Comparison of ENCODE assay signal across 11 cellular contexts in the genomic region with DNA sequence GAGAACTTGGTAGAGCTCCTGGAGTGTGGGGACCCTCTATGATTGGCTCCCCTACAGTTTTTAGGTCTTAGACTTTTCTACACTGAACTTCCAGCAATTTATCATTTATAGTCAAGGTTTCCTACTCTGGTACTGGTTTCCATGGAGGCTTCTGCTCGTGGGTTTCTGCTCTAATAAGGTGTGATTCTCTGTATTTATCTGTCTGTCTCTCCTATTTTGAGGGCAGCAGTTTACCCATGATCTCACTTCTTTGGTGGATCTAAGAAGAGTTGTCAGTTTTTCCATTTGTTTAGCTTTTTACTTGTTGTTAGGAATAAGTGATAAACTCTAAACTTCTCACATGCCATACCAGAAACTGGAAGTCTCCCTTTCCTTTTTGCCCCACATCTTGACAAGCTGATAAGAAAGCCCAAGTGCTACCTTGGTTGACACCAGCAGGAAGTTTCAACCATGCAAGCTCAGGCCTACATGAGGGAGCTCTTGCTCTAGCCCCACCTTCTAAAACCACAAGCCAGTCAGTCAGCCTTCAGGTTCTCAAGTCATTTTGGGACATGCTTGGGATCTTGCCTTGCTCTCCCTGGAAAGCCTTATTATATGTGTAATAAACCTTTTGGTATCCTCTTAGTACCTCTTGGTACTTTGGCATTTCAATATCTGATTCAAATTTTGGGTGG. TPM values are rescaled to one million over a fixed set of nuclear protein-coding genes. Genes with fewer than 3 reads are reported as not detected.
DNase-seq lines count a peak whose midpoint lies in the region; ATAC-seq and TF ChIP-seq lines count a peak whose summit lies in the region.
"Had no signal": no experiment of that assay in that cellular context is flagged by ENCODE, and none has a peak within 500 bp of the region (broad histone marks: within the 10 kb centered on the region; RNA-seq: fewer than 3 reads in every experiment).

No MANE protein-coding gene starts in this region.

- peaks cover 37% of the 10 kb centered on the region for H3K36me3 Mint-ChIP-seq in activated naive CD8-positive, alpha-beta T cell

- intact Hi-C loops in posterior vena cava (cut with DNase I) = no loop called here

- peaks cover 38% of the 10 kb centered on the region for H3K4me1 Mint-ChIP-seq in activated naive CD8-positive, alpha-beta T cell (ENCODE audit: low read depth)

- H3K4me3 Mint-ChIP-seq in activated naive CD8-positive, alpha-beta T cell = peak overlapping the region; percentile 21

- DNase-seq in GM12865 (ENCODE audit: low read depth) = peak; percentile 55
- no peak for DNase-seq in anterior cingulate cortex (lab: John Stamatoyannopoulos, UW)
- DNase-seq in BE2C = no peak
- DNase-seq in posterior vena cava (ENCODE audit: low spot score) = no peak
- no peak for DNase-seq in Ammon's horn (ENCODE audit: low spot score)
- DNase-seq: heart left ventricle had no signal

- TF ChIP-seq CTCF in GM12865 (IDR thresholded peaks at IDR 0.05; ENCODE audit: insufficient read depth, low read depth, low read length, missing control alignments) (no peak), BE2C (IDR thresholded peaks at IDR 0.05; ENCODE audit: low read depth, low read length) (no peak)

- H3K27me3 ChIP-seq in BE2C = no peaks in the 10 kb centered on the region
- H3K27me3 ChIP-seq: heart left ventricle had no signal

- no peaks in the 10 kb centered on the region for H3K4me1 ChIP-seq in BE2C

- H3K4me3 ChIP-seq in GM12865 (ENCODE audit: low read depth, low read length) (no peak overlapping the region), BE2C (ENCODE audit: low read depth, low read length) (no peak overlapping the region)
- H3K4me3 ChIP-seq: heart left ventricle had no signal

- peak; percentile 56 for ATAC-seq in GM19372 (IDR thresholded peaks at IDR 0.05; ENCODE audit: low read depth, unreplicated experiment)
- ATAC-seq in HG03442 (IDR thresholded peaks at IDR 0.05; ENCODE audit: unreplicated experiment) = peak; percentile 70
- ATAC-seq: heart left ventricle, SK-N-SH treated with all-trans-retinoic acid at 6 μM for 48 hours had no signal

- peaks cover 29% of the 10 kb centered on the region for H3K36me3 ChIP-seq in BE2C

- H3K27ac Mint-ChIP-seq in activated naive CD8-positive, alpha-beta T cell = peak overlapping the region; percentile 82

- H3K9me3 Mint-ChIP-seq in activated naive CD8-positive, alpha-beta T cell (ENCODE audit: low read depth) = no peaks in the 10 kb centered on the region

- no peaks in the 10 kb centered on the region for H3K27me3 Mint-ChIP-seq in activated naive CD8-positive, alpha-beta T cell

- no peaks in the 10 kb centered on the region for H3K9me3 ChIP-seq in BE2C
- H3K9me3 ChIP-seq: heart left ventricle had no signal

RNA-seq across cellular contexts. Expression of a gene that starts 10.0 kb away (rescaled TPM):
- 107 TPM for polyA plus RNA-seq in BE2C (2012; ENCODE audit: insufficient read depth, insufficient read length, low read depth)
- total RNA-seq in posterior vena cava = 10 to 100 TPM; 74.9 to 79.3 TPM

RNA-seq across cellular contexts. Expression of a gene that starts 39.5 kb away (rescaled TPM):
- 39.8 TPM for polyA plus RNA-seq in BE2C (2012; ENCODE audit: insufficient read depth, insufficient read length, low read depth)
- total RNA-seq in posterior vena cava = 10 to 100 TPM; 14.2 to 20.0 TPM

RNA-seq across cellular contexts. Expression of a gene that starts 44.9 kb away (rescaled TPM):
- 44.3 TPM for polyA plus RNA-seq in BE2C (2012; ENCODE audit: insufficient read depth, insufficient read length, low read depth)
- total RNA-seq in posterior vena cava = 10 to 100 TPM; 34.3 to 36.7 TPM

RNA-seq across cellular contexts. Expression of a gene that starts 51.1 kb away (rescaled TPM):
- not detected for polyA plus RNA-seq in BE2C (2012; ENCODE audit: insufficient read depth, insufficient read length, low read depth)
- 1 to 10 TPM in 1 of 2 donors, under 1 TPM in 1; 0.24 to 1.3 TPM for total RNA-seq in posterior vena cava
- total RNA-seq: dermis microvascular lymphatic vessel endothelial cell had no signal
